Comparison of ENCODE assay signal across 9 cellular contexts in the genomic region with DNA sequence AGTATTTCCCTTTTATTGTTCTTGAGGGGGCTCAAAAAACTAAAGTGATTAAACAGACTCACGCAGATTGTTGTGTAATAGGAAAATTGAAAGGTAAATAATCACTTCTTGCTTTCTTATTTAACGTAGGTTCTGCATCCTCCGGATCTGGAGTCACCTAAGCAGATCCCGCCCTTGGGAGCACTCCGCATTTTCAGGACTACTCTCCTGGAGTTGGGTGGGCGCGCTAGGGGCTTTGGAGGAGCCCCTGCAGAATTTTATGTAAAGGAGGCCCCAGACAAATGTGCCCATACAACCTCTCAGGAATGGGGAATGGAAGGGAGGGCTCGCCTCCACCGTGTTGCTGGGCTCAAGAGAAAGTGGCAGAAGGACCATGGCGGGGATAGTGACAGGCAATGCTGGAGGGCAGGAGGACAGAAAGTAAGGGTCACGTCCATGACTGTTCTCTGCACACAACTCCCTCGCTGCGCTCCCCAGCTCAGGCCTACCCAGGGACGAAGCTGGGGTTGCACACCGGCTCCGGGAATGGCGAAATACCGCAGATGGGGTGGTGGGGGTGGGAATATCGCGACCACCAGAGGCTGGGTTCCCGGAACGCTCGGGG. TPM values are rescaled to one million over a fixed set of nuclear protein-coding genes. Genes with fewer than 3 reads are reported as not detected.
DNase-seq lines count a peak whose midpoint lies in the region; ATAC-seq and TF ChIP-seq lines count a peak whose summit lies in the region.
"Had no signal": no experiment of that assay in that cellular context is flagged by ENCODE, and none has a peak within 500 bp of the region (broad histone marks: within the 10 kb centered on the region; RNA-seq: fewer than 3 reads in every experiment).

No MANE protein-coding gene starts in this region.

- no peaks in the 10 kb centered on the region for H3K4me1 Mint-ChIP-seq in central memory CD8-positive, alpha-beta T cell
- peaks cover 36% of the 10 kb centered on the region for H3K4me1 Mint-ChIP-seq in stimulated activated effector memory CD8-positive, alpha-beta T cell treated with anti-CD3 and anti-CD28 coated beads, Interleukin-12 subunit alpha, Interleukin-12 subunit beta, amount 100 ng/mL, for 72 hours

- H3K36me3 ChIP-seq in MG63: no peaks in the 10 kb centered on the region
- no peaks in the 10 kb centered on the region for H3K36me3 ChIP-seq in BE2C

- no peak for ATAC-seq in central memory CD8-positive, alpha-beta T cell (replicated peaks; ENCODE audit: extremely low read depth, poor library complexity, severe bottlenecking)
- ATAC-seq in left colon (peak; percentile 8), GM21447 (IDR thresholded peaks at IDR 0.05; ENCODE audit: unreplicated experiment) (no peak)
- no peak for ATAC-seq in stimulated activated effector memory CD8-positive, alpha-beta T cell treated with anti-CD3 and anti-CD28 coated beads, Interleukin-12 subunit alpha, Interleukin-12 subunit beta, amount 100 ng/mL, for 72 hours

- peaks cover 14% of the 10 kb centered on the region for H3K27me3 Mint-ChIP-seq in central memory CD8-positive, alpha-beta T cell

- no peaks in the 10 kb centered on the region for H3K9me3 Mint-ChIP-seq in central memory CD8-positive, alpha-beta T cell
- H3K9me3 Mint-ChIP-seq in stimulated activated effector memory CD8-positive, alpha-beta T cell treated with anti-CD3 and anti-CD28 coated beads, Interleukin-12 subunit alpha, Interleukin-12 subunit beta, amount 100 ng/mL, for 72 hours: no peaks in the 10 kb centered on the region

- no peaks in the 10 kb centered on the region for H3K27me3 ChIP-seq in MG63
- no peaks in the 10 kb centered on the region for H3K27me3 ChIP-seq in BE2C

- peak overlapping the region; percentile 44 for H3K4me3 Mint-ChIP-seq in central memory CD8-positive, alpha-beta T cell
- peak overlapping the region; percentile 42 for H3K4me3 Mint-ChIP-seq in stimulated activated effector memory CD8-positive, alpha-beta T cell treated with anti-CD3 and anti-CD28 coated beads, Interleukin-12 subunit alpha, Interleukin-12 subunit beta, amount 100 ng/mL, for 72 hours

- H3K36me3 Mint-ChIP-seq in central memory CD8-positive, alpha-beta T cell (ENCODE audit: insufficient read depth): no peaks in the 10 kb centered on the region
- no peaks in the 10 kb centered on the region for H3K36me3 Mint-ChIP-seq in stimulated activated effector memory CD8-positive, alpha-beta T cell treated with anti-CD3 and anti-CD28 coated beads, Interleukin-12 subunit alpha, Interleukin-12 subunit beta, amount 100 ng/mL, for 72 hours

- no peak overlapping the region for H3K27ac Mint-ChIP-seq in central memory CD8-positive, alpha-beta T cell (ENCODE audit: low read depth)
- H3K27ac Mint-ChIP-seq in stimulated activated effector memory CD8-positive, alpha-beta T cell treated with anti-CD3 and anti-CD28 coated beads, Interleukin-12 subunit alpha, Interleukin-12 subunit beta, amount 100 ng/mL, for 72 hours: no peak overlapping the region

- no peaks in the 10 kb centered on the region; the same call in 1 of the 2 replicates for H3K9me3 ChIP-seq in MG63
- H3K9me3 ChIP-seq in BE2C: no peaks in the 10 kb centered on the region

- TF ChIP-seq CTCF in BE2C (IDR thresholded peaks at IDR 0.05; ENCODE audit: low read depth, low read length) (no peak), GM10248 (IDR thresholded peaks at IDR 0.05; ENCODE audit: control extremely low read depth, extremely low read depth, low read depth, missing control alignments) (no peak)

- H3K4me3 ChIP-seq in MG63 (peak overlapping the region; percentile 44), BE2C (ENCODE audit: low read depth, low read length) (no peak overlapping the region)

- no peaks in the 10 kb centered on the region for H3K4me1 ChIP-seq in BE2C

- intact Hi-C loops in left colon (cut with DNase I, micrococcal nuclease): no loop called here

- no peak for DNase-seq in MG63
- no peak for DNase-seq in central memory CD8-positive, alpha-beta T cell (ENCODE audit: low spot score in 2 of 2)
- DNase-seq in left colon: no peak
- no peak for DNase-seq in stimulated activated effector memory CD8-positive, alpha-beta T cell treated with anti-CD3 and anti-CD28 coated beads, Interleukin-12 subunit alpha, Interleukin-12 subunit beta, amount 100 ng/mL, for 72 hours (ENCODE audit: low spot score in 2 of 2)
- DNase-seq in NCI-H1417 treated with DMSO at 0.1 percent for 48 hours (lab: John Stamatoyannopoulos, UW): no peak
- DNase-seq in BE2C: no peak
- no peak for DNase-seq in GM10248 (ENCODE audit: extremely low spot score)
- DNase-seq: midbrain had no signal

- POLR2A ChIA-PET in GM10248 (lab: Yijun Ruan, JAX): interaction anchor here (0.6 kb wide), 1 partner anchor 9 kb away, joined by 3 read pairs; the partner anchor contains the start of gene MT1E

- CTCF ChIA-PET in GM10248 (lab: Yijun Ruan, JAX): interaction anchor here (1.0 to 1.4 kb wide), 2 partner anchors 10 to 16 kb away, joined by 3 to 4 read pairs; partner anchors contain the start of gene MT1E

RNA-seq across cellular contexts. Expression of gene MT2A, which starts 8.3 kb away (rescaled TPM):
- 115 and 538 TPM in 2 replicates for total RNA-seq in MG63 (2014; rRNA removed; shearing (Covaris generic); ENCODE audit: low replicate concordance)
- 100 to 1,000 TPM in 1 of 2 donors, 10 to 100 TPM in 1; 78.4 to 287 TPM for total RNA-seq in left colon
- polyA plus RNA-seq in BE2C (2012; ENCODE audit: insufficient read depth, insufficient read length, low read depth): 30.8 TPM

RNA-seq across cellular contexts. Expression of gene MT1E, which starts 8.9 kb away (rescaled TPM):
- total RNA-seq in MG63 (2014; rRNA removed; shearing (Covaris generic); ENCODE audit: low replicate concordance): 49.5 and 203 TPM in 2 replicates
- 100 to 1,000 TPM in 1 of 2 donors, 10 to 100 TPM in 1; 64.7 to 240 TPM for total RNA-seq in left colon
- not detected for polyA plus RNA-seq in BE2C (2012; ENCODE audit: insufficient read depth, insufficient read length, low read depth)

RNA-seq across cellular contexts. Expression of gene MT1M, which starts 15.7 kb away (rescaled TPM):
- total RNA-seq in MG63 (2014; rRNA removed; shearing (Covaris generic); ENCODE audit: low replicate concordance): 5.2 and 26.7 TPM in 2 replicates
- total RNA-seq in left colon: 10 to 100 TPM in 1 of 2 donors, 1 to 10 TPM in 1; 5.1 to 60.6 TPM
- not detected for polyA plus RNA-seq in BE2C (2012; ENCODE audit: insufficient read depth, insufficient read length, low read depth)

RNA-seq across cellular contexts. Expression of gene MT1A, which starts 21.8 kb away (rescaled TPM):
- not detected in 2 replicates for total RNA-seq in MG63 (2014; rRNA removed; shearing (Covaris generic); ENCODE audit: low replicate concordance)
- total RNA-seq in left colon: 1 to 10 TPM; 4.7 to 5.1 TPM
- polyA plus RNA-seq in BE2C (2012; ENCODE audit: insufficient read depth, insufficient read length, low read depth): not detected

RNA-seq across cellular contexts. Expression of gene MT3, which starts 27.4 kb away (rescaled TPM):
- not detected in 2 replicates for total RNA-seq in MG63 (2014; rRNA removed; shearing (Covaris generic); ENCODE audit: low replicate concordance)
- 1 to 10 TPM; 1.5 to 1.8 TPM for total RNA-seq in left colon
- polyA plus RNA-seq in BE2C (2012; ENCODE audit: insufficient read depth, insufficient read length, low read depth): not detected
